Comparison of ENCODE assay signal across 16 cellular contexts in the genomic region with DNA sequence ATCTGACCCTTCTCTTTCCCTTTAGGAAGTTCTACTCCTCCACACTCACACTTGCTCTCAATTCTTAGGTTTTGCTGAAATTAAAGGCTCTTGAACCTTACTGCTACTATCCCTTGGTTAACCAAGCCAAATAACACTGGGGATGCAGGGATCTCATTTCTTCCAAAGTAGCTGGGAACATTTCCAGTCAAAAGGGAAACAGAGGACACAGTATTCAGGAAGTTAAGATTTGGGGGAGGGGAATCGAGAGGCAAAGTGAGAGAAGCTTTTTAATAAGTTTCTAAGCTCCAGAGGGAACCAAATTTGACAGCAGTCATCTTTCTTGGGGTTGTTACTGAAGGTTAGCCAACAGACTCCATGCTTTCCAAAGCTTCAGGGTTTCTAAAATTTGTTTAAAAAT. TPM values are rescaled to one million over a fixed set of nuclear protein-coding genes. Genes with fewer than 3 reads are reported as not detected.
DNase-seq lines count a peak whose midpoint lies in the region; ATAC-seq and TF ChIP-seq lines count a peak whose summit lies in the region.
"Had no signal": no experiment of that assay in that cellular context is flagged by ENCODE, and none has a peak within 500 bp of the region (broad histone marks: within the 10 kb centered on the region; RNA-seq: fewer than 3 reads in every experiment).

No MANE protein-coding gene starts in this region.

- DNase-seq in activated naive CD4-positive, alpha-beta T cell treated with anti-CD3 and anti-CD28 coated beads, Interleukin-2, amount 10 ng/mL, durations not matched to agents 7 days and 5 days, result no peak
- no peak for DNase-seq in activated naive CD4-positive, alpha-beta T cell (lab: John Stamatoyannopoulos, UW)
- DNase-seq in SK-N-MC (ENCODE audit: low read depth, low spot score), result no peak
- DNase-seq in hepatocyte (ENCODE audit: low spot score), result no peak
- no peak for DNase-seq in type B pancreatic cell (ENCODE audit: extremely low spot score, unreplicated experiment)
- DNase-seq in spleen, result no peak
- DNase-seq in GM19240 (ENCODE audit: insufficient read length, low spot score), result no peak
- DNase-seq: amniotic stem cell; mesendoderm; NCI-H1048; NCI-H2227 treated with DMSO at 0.1 percent for 48 hours; occipital lobe; stimulated activated CD4-positive, alpha-beta T cell treated with anti-CD3 and anti-CD28 coated beads, Interleukin-12 subunit alpha, Interleukin-12 subunit beta, amount 100 ng/mL, for 4 hours had no signal

- no peak overlapping the region for H3K4me3 Mint-ChIP-seq in activated naive CD4-positive, alpha-beta T cell treated with anti-CD3 and anti-CD28 coated beads, Interleukin-2, amount 10 ng/mL, durations not matched to agents 7 days and 5 days
- no peak overlapping the region for H3K4me3 Mint-ChIP-seq in type B pancreatic cell

- no peaks in the 10 kb centered on the region for H3K27me3 Mint-ChIP-seq in activated naive CD4-positive, alpha-beta T cell treated with anti-CD3 and anti-CD28 coated beads, Interleukin-2, amount 10 ng/mL, durations not matched to agents 7 days and 5 days
- no peaks in the 10 kb centered on the region for H3K27me3 Mint-ChIP-seq in type B pancreatic cell

- H3K36me3 Mint-ChIP-seq in activated naive CD4-positive, alpha-beta T cell treated with anti-CD3 and anti-CD28 coated beads, Interleukin-2, amount 10 ng/mL, durations not matched to agents 7 days and 5 days, result peaks cover 56% of the 10 kb centered on the region
- peaks cover 36% of the 10 kb centered on the region for H3K36me3 Mint-ChIP-seq in type B pancreatic cell

- TF ChIP-seq CTCF in hepatocyte (IDR thresholded peaks at IDR 0.05; ENCODE audit: poor library complexity) (no peak), type B pancreatic cell (conservative IDR thresholded peaks at IDR 0.05) (no peak), spleen (IDR thresholded peaks at IDR 0.05 in 8 of 11, conservative IDR thresholded peaks at IDR 0.05 in 3 of 11) (no peak)

- H3K4me1 ChIP-seq in hepatocyte (ENCODE audit: insufficient read depth) (peaks cover 43% of the 10 kb centered on the region), spleen (peaks cover 63 to 93% (median 86%) of the 10 kb centered on the region in 6 donors)

- intact Hi-C loops in spleen (cut with DNase I; ENCODE audit: low total_unique reads), result no loop called here

- WGBS in hepatocyte (ENCODE audit: low lambda C conversion rate, missing lambda C conversion rate), result 92% methylated on average over 1 of the region's 1 CpG
- 16 to 36% (median 22%) methylated on average over 1 of the region's 1 CpG for WGBS in spleen, 5 donors

- H2AFZ ChIP-seq in hepatocyte, result no peak overlapping the region

- H4K20me1 ChIP-seq in hepatocyte (ENCODE audit: insufficient read depth, poor library complexity, severe bottlenecking), result peaks cover 95% of the 10 kb centered on the region

- H3K9ac ChIP-seq in SK-N-MC (ENCODE audit: insufficient read length), result peak overlapping the region; percentile 50

- H3K27ac ChIP-seq in SK-N-MC (peak overlapping the region; percentile 35; the same call in 1 of the 2 replicates), hepatocyte (no peak overlapping the region), spleen (peak overlapping the region in 3 of 8 donors; percentile 4 to 37 (median 33))
- H3K27ac ChIP-seq: coronary artery had no signal

- H3K36me3 ChIP-seq in SK-N-MC (ENCODE audit: insufficient read depth, low read length), result peaks cover 68% of the 10 kb centered on the region
- H3K36me3 ChIP-seq in hepatocyte (replicated peaks; ENCODE audit: insufficient read depth, low read depth), result peaks cover 3% of the 10 kb centered on the region
- peaks cover 0 to 35% (median 11%) of the 10 kb centered on the region in 6 donors for H3K36me3 ChIP-seq in spleen

- no peaks in the 10 kb centered on the region for H3K9me3 Mint-ChIP-seq in activated naive CD4-positive, alpha-beta T cell treated with anti-CD3 and anti-CD28 coated beads, Interleukin-2, amount 10 ng/mL, durations not matched to agents 7 days and 5 days
- no peaks in the 10 kb centered on the region for H3K9me3 Mint-ChIP-seq in type B pancreatic cell

- CTCF ChIA-PET in activated naive CD4-positive, alpha-beta T cell treated with anti-CD3 and anti-CD28 coated beads, Interleukin-2, amount 10 ng/mL, durations not matched to agents 7 days and 5 days (lab: Charles Lee), result no interaction called here

- no peaks in the 10 kb centered on the region for H3K9me3 ChIP-seq in SK-N-MC (ENCODE audit: low read depth, low read length)
- no peaks in the 10 kb centered on the region for H3K9me3 ChIP-seq in hepatocyte (ENCODE audit: low read depth)
- H3K9me3 ChIP-seq in spleen, result no peaks in the 10 kb centered on the region

- ATAC-seq in HG02588 (IDR thresholded peaks at IDR 0.05; ENCODE audit: unreplicated experiment), result no peak
- ATAC-seq: SK-N-SH treated with all-trans-retinoic acid at 6 μM for 48 hours had no signal

- H3K4me2 ChIP-seq in hepatocyte, result peak overlapping the region; percentile 91

- peaks cover 66% of the 10 kb centered on the region for H3K4me1 Mint-ChIP-seq in activated naive CD4-positive, alpha-beta T cell treated with anti-CD3 and anti-CD28 coated beads, Interleukin-2, amount 10 ng/mL, durations not matched to agents 7 days and 5 days
- H3K4me1 Mint-ChIP-seq in type B pancreatic cell (ENCODE audit: unreplicated experiment), result peaks cover 58% of the 10 kb centered on the region

- H3K4me3 ChIP-seq in SK-N-MC, result peak overlapping the region; percentile 31; the same call in 1 of the 2 replicates
- no peak overlapping the region for H3K4me3 ChIP-seq in hepatocyte
- H3K4me3 ChIP-seq in spleen, result no peak overlapping the region
- H3K4me3 ChIP-seq: coronary artery had no signal

- H3K27me3 ChIP-seq in hepatocyte, result no peaks in the 10 kb centered on the region
- H3K27me3 ChIP-seq in spleen (replicated peaks in 1 of 7), result no peaks in the 10 kb centered on the region

- H3K79me2 ChIP-seq in hepatocyte, result peaks cover 98% of the 10 kb centered on the region

- no peak for TF ChIP-seq POLR2A in spleen (IDR thresholded peaks at IDR 0.05)

- H3K9me2 ChIP-seq in hepatocyte (replicated peaks; ENCODE audit: insufficient read depth), result no peaks in the 10 kb centered on the region

- H3K27ac Mint-ChIP-seq in activated naive CD4-positive, alpha-beta T cell treated with anti-CD3 and anti-CD28 coated beads, Interleukin-2, amount 10 ng/mL, durations not matched to agents 7 days and 5 days, result peak overlapping the region; percentile 2
- peak overlapping the region; percentile 61 for H3K27ac Mint-ChIP-seq in type B pancreatic cell

RNA-seq across cellular contexts. Expression of a gene that starts 6.2 kb away (rescaled TPM):
- total RNA-seq in hepatocyte (373 and 388 TPM in 2 replicates), type B pancreatic cell (ENCODE audit: low replicate concordance) (333 and 425 TPM in 2 replicates), spleen (100 to 1,000 TPM; 236 to 350 (median 327) TPM)
- polyA plus RNA-seq in hepatocyte (314 and 315 TPM in 2 replicates), spleen (100 to 1,000 TPM in 2 of 3 donors, 10 to 100 TPM in 1; 90.3 to 164 (median 102) TPM)

RNA-seq across cellular contexts. Expression of a gene that starts 6.4 kb away (rescaled TPM):
- 393 and 437 TPM in 2 replicates for total RNA-seq in hepatocyte
- polyA plus RNA-seq in hepatocyte, result 389 and 394 TPM in 2 replicates
- total RNA-seq in type B pancreatic cell (ENCODE audit: low replicate concordance), result 466 and 659 TPM in 2 replicates
- 100 to 1,000 TPM; 207 to 333 (median 268) TPM for total RNA-seq in spleen
- polyA plus RNA-seq in spleen, result 10 to 100 TPM; 46.1 to 63.3 (median 51.4) TPM

RNA-seq across cellular contexts. Expression of a gene that starts 34.2 kb away (rescaled TPM):
- total RNA-seq in hepatocyte (29.1 and 29.3 TPM in 2 replicates), type B pancreatic cell (ENCODE audit: low replicate concordance) (62.5 and 71.1 TPM in 2 replicates), spleen (10 to 100 TPM; 30.9 to 72.8 (median 61.5) TPM)
- polyA plus RNA-seq in hepatocyte (28.4 and 29.6 TPM in 2 replicates), spleen (10 to 100 TPM in 2 of 3 donors, 1 to 10 TPM in 1; 9.1 to 16.5 (median 14.1) TPM)
